ENCODE assay signal across 1 cellular context in the genomic region with DNA sequence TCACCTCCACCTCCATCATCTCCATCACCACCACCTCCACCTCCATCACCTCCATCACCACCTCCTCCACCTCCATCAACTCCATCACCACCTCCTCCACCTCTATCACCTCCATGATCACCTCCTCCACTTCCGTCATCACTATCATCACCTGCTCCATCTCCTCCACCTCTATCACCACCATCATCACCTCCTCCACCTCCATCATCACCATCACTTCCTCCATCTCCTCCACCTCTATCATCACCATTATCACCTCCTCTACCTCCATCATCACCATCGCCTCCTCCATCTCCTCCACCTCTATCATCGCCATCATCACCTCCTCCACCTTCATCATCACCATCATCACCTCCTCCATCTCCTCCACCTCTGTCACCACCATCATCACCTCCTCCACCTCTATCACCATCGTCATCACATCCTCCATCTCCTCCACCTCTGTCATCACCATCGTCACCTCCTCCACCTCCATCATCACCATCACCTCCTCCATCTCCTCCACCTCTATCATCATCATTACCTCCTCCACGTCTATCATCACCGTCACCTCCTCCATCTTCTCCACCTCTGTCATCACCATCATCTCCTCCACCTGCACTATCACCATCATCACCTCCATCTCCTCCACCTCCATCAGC.
TF ChIP-seq lines count a peak whose summit lies in the region.

No MANE protein-coding gene starts in this region.

TF ChIP-seq in GM12878, 131 proteins besides CTCF, POLR2A, EP300 and RAD21:
- TF ChIP-seq HDGF (IDR thresholded peaks at IDR 0.05), result 0 out of 2 replicates have a peak, but pooled peaks have one; percentile 50
- TF ChIP-seq YY1 (IDR thresholded peaks at IDR 0.05; ENCODE audit: low read depth, low read length), result no peak
- TF ChIP-seq BRCA1 (IDR thresholded peaks at IDR 0.05; ENCODE audit: low read depth, low read length), result no peak
- TF ChIP-seq MYB (IDR thresholded peaks at IDR 0.05; ENCODE audit: borderline replicate concordance, low read depth, low read length), result no peak
- no peak for TF ChIP-seq PML (IDR thresholded peaks at IDR 0.05; ENCODE audit: low read length)
- no peak for TF ChIP-seq SRF (IDR thresholded peaks at IDR 0.05; ENCODE audit: low read depth in 2 of 2, low read length in 2 of 2)
- no peak for TF ChIP-seq KAT2A (conservative IDR thresholded peaks at IDR 0.05; ENCODE audit: control insufficient read depth, low read depth, low read length)
